Comparison of ENCODE assay signal across 36 cellular contexts in the genomic region with DNA sequence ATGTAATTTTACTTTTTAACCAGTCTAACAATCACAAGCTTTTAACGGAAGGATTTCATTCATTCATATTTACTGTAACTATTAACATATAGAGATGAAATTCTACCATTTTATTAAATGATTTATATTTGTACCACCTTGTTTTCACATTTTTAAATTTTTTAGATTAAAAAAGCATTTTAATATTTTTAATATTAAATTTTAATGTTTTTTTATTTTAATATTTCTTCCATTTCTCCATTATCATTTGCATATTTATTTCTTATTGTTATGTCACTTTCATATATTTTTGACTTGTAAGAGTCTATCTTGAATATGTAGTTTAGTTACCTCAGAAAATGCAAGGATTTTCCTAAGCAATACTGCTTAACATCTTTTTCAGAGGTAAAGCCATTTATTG.
"Had no signal": no experiment of that assay in that cellular context is flagged by ENCODE, and none has a peak within 500 bp of the region (broad histone marks: within the 10 kb centered on the region; RNA-seq: fewer than 3 reads in every experiment).

No MANE protein-coding gene starts in this region.

- H3K4me1 ChIP-seq: adrenal gland, body of pancreas, breast epithelium had no signal

- ATAC-seq: activated CD4-positive, alpha-beta T cell treated with anti-CD3 and anti-CD28 coated beads for 36 hours; activated CD4-positive, CD25-positive, alpha-beta regulatory T cell treated with anti-CD3 and anti-CD28 coated beads, Interleukin-2, amount 50 U/mL, for 24 hours; activated CD8-positive, alpha-beta memory T cell treated with anti-CD3 and anti-CD28 coated beads, Interleukin-2, amount 10 ng/mL, durations not matched to agents 7 days and 5 days; activated CD8-positive, alpha-beta T cell treated with anti-CD3 and anti-CD28 coated beads, Interleukin-2, amount 10 ng/mL, durations not matched to agents 7 days and 5 days; activated naive CD4-positive, alpha-beta T cell treated with anti-CD3 and anti-CD28 coated beads, Interleukin-2, amount 50 U/mL, for 72 hours; body of pancreas had no signal

- H3K27ac Mint-ChIP-seq: activated CD4-positive, alpha-beta memory T cell treated with anti-CD3 and anti-CD28 coated beads, Interleukin-2, amount 10 ng/mL, durations not matched to agents 7 days and 5 days; activated CD4-positive, alpha-beta T cell treated with anti-CD3 and anti-CD28 coated beads for 36 hours; activated CD4-positive, alpha-beta T cell treated with anti-CD3 and anti-CD28 coated beads, Interleukin-2, amount 10 ng/mL, durations not matched to agents 7 days and 5 days; activated CD8-positive, alpha-beta memory T cell treated with anti-CD3 and anti-CD28 coated beads, Interleukin-2, amount 10 ng/mL, durations not matched to agents 7 days and 5 days; activated CD8-positive, alpha-beta T cell treated with anti-CD3 and anti-CD28 coated beads, Interleukin-2, amount 10 ng/mL, durations not matched to agents 7 days and 5 days; activated naive CD4-positive, alpha-beta T cell treated with anti-CD3 and anti-CD28 coated beads, Interleukin-2, amount 50 U/mL, for 72 hours; activated naive CD8-positive, alpha-beta T cell treated with anti-CD3 and anti-CD28 coated beads for 36 hours; activated T-cell treated with anti-CD3 and anti-CD28 coated beads, Interleukin-2, amount 50 U/mL, for 24 hours; activated T-helper 2 cell treated with anti-CD3 and anti-CD28 coated beads, Interferon-gamma antibody, Interleukin-2, Interleukin-4, amounts not matched to agents 10 μg/mL and 5 μg/mL and 100 μg/mL, durations not matched to agents 14 hours and 24 hours and 36 hours; T-helper 1 cell treated with Interleukin-12 subunit alpha and Interleukin-12 subunit beta and Interleukin-4 antibody, amounts not matched to agents 30 μg/mL and 1 μg/mL, for 36 hours; T-helper 2 cell treated with Interferon-gamma antibody and Interleukin-4, amounts not matched to agents 5 μg/mL and 100 μg/mL, for 36 hours had no signal

- H3K4me3 ChIP-seq: adrenal gland, body of pancreas, breast epithelium had no signal

- H3K36me3 ChIP-seq: adrenal gland, brain microvascular endothelial cell, breast epithelium had no signal

- FAIRE-seq: astrocyte had no signal

- H3K4me1 Mint-ChIP-seq: activated CD4-positive, alpha-beta memory T cell treated with anti-CD3 and anti-CD28 coated beads, Interleukin-2, amount 10 ng/mL, durations not matched to agents 7 days and 5 days; activated CD4-positive, alpha-beta T cell treated with anti-CD3 and anti-CD28 coated beads for 36 hours; activated CD4-positive, alpha-beta T cell treated with anti-CD3 and anti-CD28 coated beads, Interleukin-2, amount 10 ng/mL, durations not matched to agents 7 days and 5 days; activated CD8-positive, alpha-beta memory T cell treated with anti-CD3 and anti-CD28 coated beads, Interleukin-2, amount 10 ng/mL, durations not matched to agents 7 days and 5 days; activated naive CD8-positive, alpha-beta T cell treated with anti-CD3 and anti-CD28 coated beads for 36 hours had no signal

- H3K4me3 Mint-ChIP-seq: activated CD4-positive, alpha-beta memory T cell treated with anti-CD3 and anti-CD28 coated beads, Interleukin-2, amount 10 ng/mL, durations not matched to agents 7 days and 5 days; activated CD4-positive, alpha-beta T cell treated with anti-CD3 and anti-CD28 coated beads for 36 hours; activated CD4-positive, alpha-beta T cell treated with anti-CD3 and anti-CD28 coated beads, Interleukin-2, amount 10 ng/mL, durations not matched to agents 7 days and 5 days; activated CD8-positive, alpha-beta memory T cell treated with anti-CD3 and anti-CD28 coated beads, Interleukin-2, amount 10 ng/mL, durations not matched to agents 7 days and 5 days; activated CD8-positive, alpha-beta T cell treated with anti-CD3 and anti-CD28 coated beads, Interleukin-2, amount 10 ng/mL, durations not matched to agents 7 days and 5 days; activated naive CD8-positive, alpha-beta T cell treated with anti-CD3 and anti-CD28 coated beads for 36 hours; activated T-cell treated with anti-CD3 and anti-CD28 coated beads, Interleukin-2, amount 50 U/mL, for 24 hours; T-helper 1 cell treated with Interleukin-12 subunit alpha and Interleukin-12 subunit beta and Interleukin-4 antibody, amounts not matched to agents 30 μg/mL and 1 μg/mL, for 36 hours; T-helper 2 cell treated with Interferon-gamma antibody and Interleukin-4, amounts not matched to agents 5 μg/mL and 100 μg/mL, for 36 hours had no signal

- H3K36me3 Mint-ChIP-seq: activated CD8-positive, alpha-beta memory T cell treated with anti-CD3 and anti-CD28 coated beads, Interleukin-2, amount 10 ng/mL, durations not matched to agents 7 days and 5 days; activated naive CD4-positive, alpha-beta T cell treated with anti-CD3 and anti-CD28 coated beads, Interleukin-2, amount 50 U/mL, for 72 hours; activated naive CD8-positive, alpha-beta T cell treated with anti-CD3 and anti-CD28 coated beads for 36 hours had no signal

- H3K27me3 ChIP-seq: adrenal gland, body of pancreas, brain microvascular endothelial cell, breast epithelium had no signal

- H3K27ac ChIP-seq: adrenal gland, body of pancreas, brain microvascular endothelial cell, breast epithelium, VCaP had no signal

- H3K9me3 ChIP-seq: adrenal gland, body of pancreas, breast epithelium had no signal

- H3K27me3 Mint-ChIP-seq: activated CD4-positive, alpha-beta memory T cell treated with anti-CD3 and anti-CD28 coated beads, Interleukin-2, amount 10 ng/mL, durations not matched to agents 7 days and 5 days; activated CD4-positive, alpha-beta T cell treated with anti-CD3 and anti-CD28 coated beads for 36 hours; activated CD4-positive, alpha-beta T cell treated with anti-CD3 and anti-CD28 coated beads, Interleukin-2, amount 10 ng/mL, durations not matched to agents 7 days and 5 days; activated CD8-positive, alpha-beta memory T cell treated with anti-CD3 and anti-CD28 coated beads, Interleukin-2, amount 10 ng/mL, durations not matched to agents 7 days and 5 days; activated naive CD8-positive, alpha-beta T cell treated with anti-CD3 and anti-CD28 coated beads for 36 hours; activated T-cell treated with anti-CD3 and anti-CD28 coated beads, Interleukin-2, amount 50 U/mL, for 24 hours had no signal

- DNase-seq: activated CD4-positive, alpha-beta memory T cell treated with anti-CD3 and anti-CD28 coated beads, Interleukin-2, amount 10 ng/mL, durations not matched to agents 7 days and 5 days; activated CD4-positive, alpha-beta T cell treated with anti-CD3 and anti-CD28 coated beads for 1 hour; activated CD4-positive, alpha-beta T cell treated with anti-CD3 and anti-CD28 coated beads for 36 hours; activated CD4-positive, alpha-beta T cell treated with anti-CD3 and anti-CD28 coated beads for 48 hours; activated CD4-positive, alpha-beta T cell treated with anti-CD3 and anti-CD28 coated beads, Interleukin-2, amount 10 ng/mL, durations not matched to agents 7 days and 5 days; activated CD4-positive, alpha-beta T cell treated with anti-CD3 and anti-CD28 coated beads, Interleukin-2, amount 50 U/mL, for 48 hours; activated CD4-positive, CD25-positive, alpha-beta regulatory T cell; activated CD8-positive, alpha-beta memory T cell treated with anti-CD3 and anti-CD28 coated beads for 24 hours; activated CD8-positive, alpha-beta memory T cell treated with anti-CD3 and anti-CD28 coated beads, Interleukin-2, amount 10 ng/mL, durations not matched to agents 7 days and 5 days; activated CD8-positive, alpha-beta memory T cell treated with anti-CD3 and anti-CD28 coated beads, Interleukin-2, amount 50 U/mL, for 48 hours; activated CD8-positive, alpha-beta T cell treated with anti-CD3 and anti-CD28 coated beads, Interleukin-2, amount 10 ng/mL, durations not matched to agents 7 days and 5 days; activated effector memory CD4-positive, alpha-beta T cell treated with Interleukin-2 at 50 U/mL for 16 hours; activated gamma-delta T cell; activated naive CD4-positive, alpha-beta T cell treated with anti-CD3 and anti-CD28 coated beads, Interleukin-2, amount 50 U/mL, for 16 hours; activated naive CD4-positive, alpha-beta T cell treated with Interleukin-2 at 50 U/mL for 16 hours; activated naive CD8-positive, alpha-beta T cell treated with anti-CD3 and anti-CD28 coated beads for 36 hours; activated T-cell treated with anti-CD3 and anti-CD28 coated beads, Interleukin-2, amount 50 U/mL, for 24 hours; activated T-cell treated with anti-CD3 and anti-CD28 coated beads, Interleukin-2, amount 50 U/mL, for 48 hours; adrenal gland; amniotic stem cell; aorta; body of pancreas; brain microvascular endothelial cell; central memory CD4-positive, alpha-beta T cell; SW 1271; T-helper 1 cell; T-helper 2 cell; T-helper 9 cell had no signal
